In the genomic region with DNA sequence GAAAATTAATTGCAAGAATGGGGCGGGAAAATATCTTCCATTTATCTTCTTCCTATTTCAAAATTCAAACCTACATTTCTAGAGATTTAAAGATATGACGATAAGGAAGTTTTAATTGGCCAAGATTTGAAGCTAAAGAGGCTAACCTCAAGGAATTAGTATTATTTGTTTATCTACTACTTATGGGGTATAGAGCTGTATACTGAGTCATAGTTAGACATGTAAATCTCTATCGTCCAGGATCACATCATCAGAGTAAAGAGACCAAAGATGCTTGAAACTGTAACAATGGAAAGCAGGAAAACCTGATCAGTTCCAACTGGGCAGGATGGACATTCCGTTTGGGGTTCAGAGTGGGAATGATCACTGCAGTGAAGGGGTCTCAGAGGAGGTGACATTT, we compare ENCODE assay signal across 24 cellular contexts.
"Had no signal": no experiment of that assay in that cellular context is flagged by ENCODE, and none has a peak within 500 bp of the region (broad histone marks: within the 10 kb centered on the region; RNA-seq: fewer than 3 reads in every experiment).

No MANE protein-coding gene starts in this region.

- H3K36me3 Mint-ChIP-seq: activated CD4-positive, alpha-beta memory T cell treated with anti-CD3 and anti-CD28 coated beads for 36 hours; mesothelial cell of epicardium; naive thymus-derived CD8-positive, alpha-beta T cell had no signal

- H3K4me3 Mint-ChIP-seq: activated CD4-positive, alpha-beta memory T cell treated with anti-CD3 and anti-CD28 coated beads for 36 hours; activated naive CD8-positive, alpha-beta T cell treated with anti-CD3 and anti-CD28 coated beads, Interleukin-2, amount 50 U/mL, for 24 hours; mesothelial cell of epicardium; naive thymus-derived CD8-positive, alpha-beta T cell; T-helper 17 cell had no signal

- ATAC-seq: activated naive CD8-positive, alpha-beta T cell treated with anti-CD3 and anti-CD28 coated beads, Interleukin-2, amount 50 U/mL, for 24 hours; lower lobe of right lung; naive thymus-derived CD8-positive, alpha-beta T cell; stimulated activated naive CD8-positive, alpha-beta T cell treated with anti-CD3 and anti-CD28 coated beads, Interleukin-15, Interleukin-2, amounts not matched to agents 100 U/mL and 50 U/mL, for 24 hours; T-helper 17 cell; upper lobe of right lung had no signal

- H3K4me1 Mint-ChIP-seq: T-helper 17 cell had no signal

- H3K27me3 Mint-ChIP-seq: activated CD4-positive, alpha-beta memory T cell treated with anti-CD3 and anti-CD28 coated beads for 36 hours; activated naive CD8-positive, alpha-beta T cell treated with anti-CD3 and anti-CD28 coated beads, Interleukin-2, amount 50 U/mL, for 24 hours; naive thymus-derived CD8-positive, alpha-beta T cell had no signal

- H3K27ac Mint-ChIP-seq: activated CD4-positive, alpha-beta memory T cell treated with anti-CD3 and anti-CD28 coated beads for 36 hours; activated naive CD8-positive, alpha-beta T cell treated with anti-CD3 and anti-CD28 coated beads, Interleukin-2, amount 50 U/mL, for 24 hours; mesothelial cell of epicardium; T-helper 17 cell had no signal

- H3K36me3 ChIP-seq: brain microvascular endothelial cell, lower lobe of right lung, ovary, prostate gland, upper lobe of right lung had no signal

- H3K9me3 Mint-ChIP-seq: activated CD4-positive, alpha-beta memory T cell treated with anti-CD3 and anti-CD28 coated beads for 36 hours; activated naive CD8-positive, alpha-beta T cell treated with anti-CD3 and anti-CD28 coated beads, Interleukin-2, amount 50 U/mL, for 24 hours; mesothelial cell of epicardium; naive thymus-derived CD8-positive, alpha-beta T cell had no signal

- H3K27me3 ChIP-seq: brain microvascular endothelial cell, ovary, upper lobe of right lung had no signal

- FAIRE-seq: frontal cortex, kidney had no signal

- H3K9me3 ChIP-seq: lower lobe of right lung, ovary, prostate gland, upper lobe of right lung had no signal

- H3K4me3 ChIP-seq: lower lobe of right lung, ovary, prostate gland, upper lobe of right lung had no signal

- DNase-seq: activated CD4-positive, alpha-beta memory T cell treated with anti-CD3 and anti-CD28 coated beads for 36 hours; activated CD4-positive, alpha-beta T cell treated with anti-CD3 and anti-CD28 coated beads for 48 hours; activated gamma-delta T cell; activated naive CD4-positive, alpha-beta T cell treated with anti-CD3 and anti-CD28 coated beads, Interleukin-2, amount 50 U/mL, for 16 hours; activated naive CD8-positive, alpha-beta T cell treated with anti-CD3 and anti-CD28 coated beads, Interleukin-2, amount 50 U/mL, for 24 hours; activated T-cell treated with anti-CD3 and anti-CD28 coated beads for 4 hours; aorta; brain microvascular endothelial cell; central memory CD4-positive, alpha-beta T cell; dermis blood vessel endothelial cell; effector CD8-positive, alpha-beta T cell; erythroblast; kidney; lower lobe of right lung; naive thymus-derived CD8-positive, alpha-beta T cell; ovary; stimulated activated CD4-positive, alpha-beta T cell treated with anti-CD3 and anti-CD28 coated beads, Interleukin-4, amount 100 ng/mL, for 4 hours; stimulated activated naive CD8-positive, alpha-beta T cell treated with anti-CD3 and anti-CD28 coated beads, Interleukin-15, Interleukin-2, amounts not matched to agents 100 U/mL and 50 U/mL, for 24 hours; SW 1271; T-helper 17 cell; upper lobe of right lung had no signal

- H3K27ac ChIP-seq: brain microvascular endothelial cell, lower lobe of right lung, ovary, upper lobe of right lung had no signal
